ENCODE assay signal across 8 cellular contexts in genomic region chr10:688621-689426, GRCh38. TPM values are rescaled to one million over a fixed set of nuclear protein-coding genes. Genes with fewer than 3 reads are reported as not detected.
DNase-seq lines count a peak whose midpoint lies in the region; ATAC-seq lines count a peak whose summit lies in the region.

No MANE protein-coding gene starts in this region.

- DNase-seq in stimulated activated naive CD8-positive, alpha-beta T cell treated with anti-CD3 and anti-CD28 coated beads, Interleukin-15, amount 100 ng/mL, for 72 hours: no peak
- no peak for DNase-seq in stimulated activated naive CD8-positive, alpha-beta T cell treated with anti-CD3 and anti-CD28 coated beads, Interleukin-15, Interleukin-2, amounts not matched to agents 100 U/mL and 50 U/mL, for 24 hours
- peak; percentile 46 for DNase-seq in cerebellar cortex (ENCODE audit: low spot score)
- peak in 1 of 2 donors; percentile 52 for DNase-seq in left colon

- no peak overlapping the region for H3K27ac Mint-ChIP-seq in stimulated activated naive CD8-positive, alpha-beta T cell treated with anti-CD3 and anti-CD28 coated beads, Interleukin-15, amount 100 ng/mL, for 72 hours

- H3K9me3 Mint-ChIP-seq in stimulated activated naive CD8-positive, alpha-beta T cell treated with anti-CD3 and anti-CD28 coated beads, Interleukin-15, amount 100 ng/mL, for 72 hours: no peaks in the 10 kb centered on the region

- H3K27me3 Mint-ChIP-seq in stimulated activated naive CD8-positive, alpha-beta T cell treated with anti-CD3 and anti-CD28 coated beads, Interleukin-15, amount 100 ng/mL, for 72 hours: peaks cover 65% of the 10 kb centered on the region

- intact Hi-C loops in left colon (cut with DNase I, micrococcal nuclease): loop anchor here in 1 of 2 donors (10.0 kb wide), 1 partner anchor 184 kb away; no protein-coding TSS in a partner anchor

- H3K4me1 Mint-ChIP-seq in stimulated activated naive CD8-positive, alpha-beta T cell treated with anti-CD3 and anti-CD28 coated beads, Interleukin-15, amount 100 ng/mL, for 72 hours: peaks cover 10% of the 10 kb centered on the region

- H3K4me3 Mint-ChIP-seq in stimulated activated naive CD8-positive, alpha-beta T cell treated with anti-CD3 and anti-CD28 coated beads, Interleukin-15, amount 100 ng/mL, for 72 hours: peak overlapping the region; percentile 13 to 32

- ATAC-seq in stimulated activated naive CD8-positive, alpha-beta T cell treated with anti-CD3 and anti-CD28 coated beads, Interleukin-15, amount 100 ng/mL, for 72 hours: peak; percentile 19
- ATAC-seq in stimulated activated naive CD8-positive, alpha-beta T cell treated with anti-CD3 and anti-CD28 coated beads, Interleukin-15, Interleukin-2, amounts not matched to agents 100 U/mL and 50 U/mL, for 24 hours: no peak
- ATAC-seq in left colon (peak; percentile 55), HG03571 (IDR thresholded peaks at IDR 0.05; ENCODE audit: unreplicated experiment) (no peak), HG02840 (IDR thresholded peaks at IDR 0.05; ENCODE audit: low FRiP score, unreplicated experiment) (no peak), GM21515 (IDR thresholded peaks at IDR 0.05; ENCODE audit: unreplicated experiment) (no peak)

- H3K27ac ChIP-seq in temporal lobe (ENCODE audit: low read depth, low read length): peak overlapping the region; percentile 61

RNA-seq across cellular contexts. Expression of gene DIP2C, which starts 0.6 kb away (rescaled TPM):
- total RNA-seq in left colon (10 to 100 TPM; 11.0 to 12.2 TPM), temporal lobe (46.0 TPM)

Comparison
In these comparisons a context has a peak if more than half of its experiments do, and no peak if none do; other contexts are left out.
1. ATAC-seq: peak in stimulated activated naive CD8-positive, alpha-beta T cell treated with anti-CD3 and anti-CD28 coated beads, Interleukin-15, amount 100 ng/mL, for 72 hours (single experiment) and left colon (single experiment); none in stimulated activated naive CD8-positive, alpha-beta T cell treated with anti-CD3 and anti-CD28 coated beads, Interleukin-15, Interleukin-2, amounts not matched to agents 100 U/mL and 50 U/mL, for 24 hours (single experiment), HG03571 (single experiment), HG02840 (single experiment) and GM21515 (single experiment).